In the genomic region with DNA sequence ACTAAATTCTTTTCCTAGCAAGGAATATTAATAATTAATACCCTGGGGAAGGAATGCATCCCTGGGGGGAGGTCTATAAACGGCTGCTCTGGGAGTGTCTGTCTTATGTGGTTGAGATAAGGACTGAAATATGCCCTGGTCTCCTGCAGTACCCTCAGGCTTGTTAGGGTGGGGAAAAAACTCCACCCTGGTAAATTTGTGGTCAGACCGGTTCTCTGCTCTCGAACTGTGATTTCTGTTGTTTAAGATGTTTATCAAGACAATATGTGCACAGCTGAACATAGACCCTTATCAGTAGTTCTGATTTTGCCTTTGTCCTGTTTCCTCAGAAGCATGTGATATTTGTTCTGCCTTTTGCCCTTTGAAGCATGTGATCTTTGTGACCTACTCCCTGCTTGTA, we compare ENCODE assay signal across 1 cellular context.
A peak's percentile ranks its signal among the peaks of the same experiment; 100 is the strongest.
TF ChIP-seq lines count a peak whose summit lies in the region.

No MANE protein-coding gene starts in this region.

TF ChIP-seq in K562, 482 proteins besides CTCF, POLR2A, EP300 and RAD21:
- peak; percentile 56; the same call in 1 of the 2 replicates for TF ChIP-seq TRIM28 (IDR thresholded peaks at IDR 0.05)
TF ChIP-seq in K562: peak in this region for 1; not testable (repeated sequence) for 481.
